Comparison of ENCODE assay signal across 15 cellular contexts in the genomic region with DNA sequence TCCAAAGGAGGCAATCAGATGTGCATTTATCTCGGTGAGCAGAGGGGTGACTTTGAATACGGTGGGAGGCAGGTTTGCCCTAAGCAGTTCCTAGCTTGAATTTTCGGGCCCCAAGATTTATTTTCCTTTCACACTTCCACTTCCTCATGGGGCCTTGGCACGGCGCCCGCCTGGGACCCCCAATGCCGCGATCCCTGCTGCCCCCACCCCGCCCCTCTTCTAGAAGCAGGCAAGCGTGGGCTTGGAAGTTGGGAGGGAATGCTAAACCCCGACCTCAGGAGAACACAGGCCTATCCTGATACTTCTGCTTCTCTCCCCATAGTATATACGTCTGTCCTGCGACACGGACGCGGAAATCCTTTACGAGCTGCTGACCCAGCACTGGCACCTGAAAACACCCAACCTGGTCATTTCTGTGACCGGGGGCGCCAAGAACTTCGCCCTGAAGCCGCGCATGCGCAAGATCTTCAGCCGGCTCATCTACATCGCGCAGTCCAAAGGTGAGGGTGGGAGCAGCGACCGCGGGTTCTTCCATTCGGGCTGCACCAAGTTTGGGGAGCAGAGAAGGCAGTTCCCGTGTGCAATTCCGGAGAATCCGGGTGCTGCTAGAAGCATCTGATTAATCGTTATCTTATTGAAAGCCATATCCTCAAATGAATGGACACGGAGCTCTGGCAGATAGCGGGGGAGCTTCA. TPM values are rescaled to one million over a fixed set of nuclear protein-coding genes. Genes with fewer than 3 reads are reported as not detected.
DNase-seq lines count a peak whose midpoint lies in the region; ATAC-seq and TF ChIP-seq lines count a peak whose summit lies in the region.
"Had no signal": no experiment of that assay in that cellular context is flagged by ENCODE, and none has a peak within 500 bp of the region (broad histone marks: within the 10 kb centered on the region; RNA-seq: fewer than 3 reads in every experiment).

No MANE protein-coding gene starts in this region.

- H3K4me3 Mint-ChIP-seq in chondrocyte (ENCODE audit: unreplicated experiment) (peak overlapping the region; percentile 24), memory B cell (peak overlapping the region; percentile 47)

- H3K4me3 ChIP-seq in left ventricle myocardium inferior (peak overlapping the region; percentile 32), testis (peak overlapping the region; percentile 21 to 27)
- H3K4me3 ChIP-seq: BLaER1 had no signal

- H3K27me3 ChIP-seq in left ventricle myocardium inferior (ENCODE audit: low read depth) (peaks cover 81% of the 10 kb centered on the region), testis (no peaks in the 10 kb centered on the region)
- H3K27me3 ChIP-seq: BLaER1 had no signal

- H3K36me3 Mint-ChIP-seq in chondrocyte (ENCODE audit: low read depth) (peaks cover 2% of the 10 kb centered on the region), memory B cell (no peaks in the 10 kb centered on the region)

- H3K27ac Mint-ChIP-seq in chondrocyte (ENCODE audit: unreplicated experiment) (no peak overlapping the region), memory B cell (no peak overlapping the region)

- H3K4me1 Mint-ChIP-seq in chondrocyte (ENCODE audit: low read depth) (no peaks in the 10 kb centered on the region), memory B cell (peaks cover 10% of the 10 kb centered on the region)

- H3K36me3 ChIP-seq in left ventricle myocardium inferior = no peaks in the 10 kb centered on the region
- H3K36me3 ChIP-seq in testis (ENCODE audit: low read depth, missing control alignments) = no peaks in the 10 kb centered on the region
- H3K36me3 ChIP-seq: BLaER1, spleen had no signal

- no peak for ATAC-seq in left cardiac atrium
- ATAC-seq in memory B cell (ENCODE audit: low read depth) = no peak

- H3K9me3 Mint-ChIP-seq in chondrocyte (ENCODE audit: low read depth) (peaks cover 3% of the 10 kb centered on the region), memory B cell (no peaks in the 10 kb centered on the region)

- intact Hi-C loops in left ventricle myocardium inferior (cut with micrococcal nuclease) (no loop called here), left cardiac atrium (cut with DNase I) (no loop called here), testis (cut with DNase I; ENCODE audit: low total_unique reads) (no loop called here)

- H3K27ac ChIP-seq in left ventricle myocardium inferior (replicated peaks) = no peak overlapping the region
- H3K27ac ChIP-seq in testis = no peak overlapping the region
- H3K27ac ChIP-seq: BLaER1, spleen had no signal

- no peak for DNase-seq in left ventricle myocardium inferior
- DNase-seq in left cardiac atrium = no peak
- DNase-seq in chondrocyte (ENCODE audit: low spot score) = no peak
- no peak for DNase-seq in memory B cell (ENCODE audit: low spot score in 2 of 2)
- peak; percentile 58 for DNase-seq in testis
- no peak for DNase-seq in hepatic stellate cell (ENCODE audit: low spot score)
- DNase-seq in RKO (ENCODE audit: low spot score) = no peak
- DNase-seq in Ammon's horn (ENCODE audit: low spot score) = no peak
- DNase-seq: glutamatergic neuron, GOT3, KG1, midbrain, NCI-H2081 treated with DMSO at 0.1 percent for 48 hours, spleen had no signal

- peaks cover 5% of the 10 kb centered on the region for H3K9me3 ChIP-seq in left ventricle myocardium inferior (replicated peaks)
- no peaks in the 10 kb centered on the region for H3K9me3 ChIP-seq in testis

- TF ChIP-seq CTCF in left ventricle myocardium inferior (IDR thresholded peaks at IDR 0.05; ENCODE audit: borderline replicate concordance) = no peak
- no peak for TF ChIP-seq CTCF in chondrocyte (IDR thresholded peaks at IDR 0.05)
- TF ChIP-seq CTCF in testis (IDR thresholded peaks at IDR 0.05) = no peak

- WGBS in testis, 2 donors = 14 to 18% methylated on average over 22 to 36 of the region's 36 CpGs

- H3K27me3 Mint-ChIP-seq in chondrocyte (ENCODE audit: low read depth) = peaks cover 36% of the 10 kb centered on the region
- H3K27me3 Mint-ChIP-seq in memory B cell = peaks cover 43% of the 10 kb centered on the region

- H3K4me1 ChIP-seq in left ventricle myocardium inferior (no peaks in the 10 kb centered on the region), testis (no peaks in the 10 kb centered on the region)
- H3K4me1 ChIP-seq: BLaER1 had no signal

- no peak for TF ChIP-seq POLR2A in testis (IDR thresholded peaks at IDR 0.05)

RNA-seq across cellular contexts. Expression of a gene that starts 21.6 kb away (rescaled TPM):
- total RNA-seq in left ventricle myocardium inferior (not detected), left cardiac atrium (not detected), chondrocyte (0.15 TPM in 1 of 3 replicates, not detected in the others), testis (1 to 10 TPM in 1 of 2 donors, under 1 TPM in 1; 0.79 to 2.2 TPM)
- 5.2 TPM for polyA plus RNA-seq in testis (ENCODE audit: insufficient read depth, low read depth, low replicate concordance)
- total RNA-seq: spleen had no signal
